Comparison of ENCODE assay signal across 28 cellular contexts in the genomic region with DNA sequence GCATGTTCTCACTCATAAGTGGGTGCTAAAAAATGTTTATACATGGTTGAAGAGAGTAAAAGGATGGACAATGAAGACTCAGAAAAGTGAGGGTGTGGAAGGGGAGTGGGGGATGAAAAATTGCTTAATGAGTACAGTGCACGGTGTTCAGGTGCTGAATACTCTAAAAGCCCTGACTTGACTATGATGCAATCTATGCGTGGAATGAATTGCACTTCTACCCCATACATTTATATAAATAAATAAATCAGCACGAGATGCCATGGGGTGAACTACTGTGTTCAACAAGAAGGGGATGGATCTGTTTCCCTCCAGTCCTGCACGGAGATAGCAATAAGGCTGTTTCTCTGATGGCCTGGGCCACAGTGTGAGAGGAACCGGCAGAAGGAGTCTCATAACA.
"Had no signal": no experiment of that assay in that cellular context is flagged by ENCODE, and none has a peak within 500 bp of the region (broad histone marks: within the 10 kb centered on the region; RNA-seq: fewer than 3 reads in every experiment).

No MANE protein-coding gene starts in this region.

- H3K4me3 ChIP-seq: left lung, lower lobe of right lung, right atrium auricular region, skin epidermis, stomach, testis, thyroid gland, transverse colon, upper lobe of right lung had no signal

- H3K27me3 ChIP-seq: left lung, neutrophil, right atrium auricular region, stomach, testis, thyroid gland, transverse colon, upper lobe of right lung had no signal

- H2AFZ ChIP-seq: parathyroid adenoma had no signal

- H3K9me3 ChIP-seq: left lung, lower lobe of right lung, neutrophil, right atrium auricular region, stomach, testis, thyroid gland, transverse colon, upper lobe of right lung had no signal

- H3K27ac ChIP-seq: left lung, lower lobe of right lung, neutrophil, parathyroid adenoma, right atrium auricular region, skin epidermis, stomach, testis, thyroid gland, transverse colon, upper lobe of right lung had no signal

- ATAC-seq: left colon; left lung; lower lobe of right lung; naive thymus-derived CD4-positive, alpha-beta T cell; natural killer cell treated with Interleukin-12 subunit alpha and Interleukin-12 subunit beta and Interleukin-15 and Interleukin-18, amount 100 ng/mL, for 72 hours; sciatic nerve; stimulated activated naive B cell treated with anti-CD40 and anti-IgM and Interleukin-4, amounts not matched to agents 10 μg/mL and 1 μg/mL and 100 μg/mL, for 72 hours; stimulated activated naive CD8-positive, alpha-beta T cell treated with anti-CD3 and anti-CD28 coated beads, Interleukin-15, Interleukin-2, amounts not matched to agents 100 U/mL and 50 U/mL, for 24 hours; upper lobe of right lung had no signal

- FAIRE-seq: kidney, urothelium cell line had no signal

- H3K4me1 ChIP-seq: left lung, lower lobe of right lung, right atrium auricular region, stomach, testis, thyroid gland, upper lobe of right lung had no signal

- H3K79me2 ChIP-seq: parathyroid adenoma had no signal

- DNase-seq: head of caudate nucleus; hippocampal formation; kidney; left colon; left lung; lower lobe of right lung; mammary epithelial cell; mesendoderm; naive thymus-derived CD4-positive, alpha-beta T cell; occipital lobe; stimulated activated CD4-positive, alpha-beta T cell treated with anti-CD3 and anti-CD28 coated beads, Interleukin-12 subunit alpha, Interleukin-12 subunit beta, amount 100 ng/mL, for 4 hours; stimulated activated CD4-positive, alpha-beta T cell treated with anti-CD3 and anti-CD28 coated beads, Interleukin-15, amount 100 ng/mL, for 24 hours; stimulated activated CD4-positive, alpha-beta T cell treated with anti-CD3 and anti-CD28 coated beads, Interleukin-2, amount 100 ng/mL, for 24 hours; stimulated activated CD4-positive, alpha-beta T cell treated with anti-CD3 and anti-CD28 coated beads, Interleukin-4, amount 100 ng/mL, for 1 hour; stimulated activated naive B cell treated with anti-CD40 and anti-IgM and Interleukin-4, amounts not matched to agents 10 μg/mL and 1 μg/mL and 100 μg/mL, for 72 hours; stimulated activated naive CD8-positive, alpha-beta T cell treated with anti-CD3 and anti-CD28 coated beads, Interleukin-15, Interleukin-2, amounts not matched to agents 100 U/mL and 50 U/mL, for 24 hours; stomach; testis; thyroid gland; transverse colon; upper lobe of right lung had no signal

- H3K9ac ChIP-seq: parathyroid adenoma had no signal

- H3K36me3 ChIP-seq: left lung, lower lobe of right lung, neutrophil, right atrium auricular region, stomach, thyroid gland, transverse colon, upper lobe of right lung had no signal
